Comparison of ENCODE assay signal across 1 cellular context in genomic region chr12:27838543-27838942, GRCh38.
TF ChIP-seq lines count a peak whose summit lies in the region.

No MANE protein-coding gene starts in this region.

TF ChIP-seq in SK-N-SH, 30 proteins besides CTCF, POLR2A, EP300 and RAD21 (continued from another document):
- no peak for TF ChIP-seq REST (IDR thresholded peaks at IDR 0.05; ENCODE audit: low read depth, low read length)
